ENCODE assay signal across 8 cellular contexts in the genomic region with DNA sequence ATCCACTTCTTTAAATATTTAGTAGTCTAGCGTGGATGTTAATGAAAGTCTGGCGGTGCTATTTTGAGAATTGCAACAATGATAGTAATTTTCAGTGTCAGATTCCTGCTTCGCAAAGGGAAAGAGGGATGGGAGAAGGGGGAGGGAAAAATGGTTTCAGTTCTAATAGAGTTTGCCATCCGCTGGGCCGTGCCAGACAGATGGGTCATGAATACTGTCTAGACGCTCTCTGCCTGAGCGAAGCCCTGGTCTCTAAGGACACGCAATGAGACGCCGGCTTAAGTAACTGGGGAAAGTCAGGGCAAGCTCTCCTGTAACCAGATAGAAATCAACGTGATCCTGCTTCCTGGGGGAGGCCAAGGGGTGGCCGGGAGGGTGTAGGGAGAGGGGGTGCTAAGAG.
DNase-seq lines count a peak whose midpoint lies in the region; ATAC-seq and TF ChIP-seq lines count a peak whose summit lies in the region.

No MANE protein-coding gene starts in this region.

- no peak overlapping the region for H2BK12ac ChIP-seq in mesenchymal stem cell (ENCODE audit: low read length in 2 of 2)

- TF ChIP-seq CTCF in AG04449 (IDR thresholded peaks at IDR 0.05; ENCODE audit: insufficient read depth, low read length, missing control alignments) (no peak), endothelial cell (IDR thresholded peaks at IDR 0.05; ENCODE audit: unreplicated experiment) (no peak)

- H3K9me3 Mint-ChIP-seq in endothelial cell (ENCODE audit: unreplicated experiment) = no peaks in the 10 kb centered on the region

- H3K79me1 ChIP-seq in mesenchymal stem cell (replicated peaks; ENCODE audit: low read length, poor library complexity, severe bottlenecking) = no peaks in the 10 kb centered on the region

- no peak overlapping the region for H3K4me2 ChIP-seq in mesenchymal stem cell (ENCODE audit: low read length, poor library complexity, severe bottlenecking)

- H2BK15ac ChIP-seq in mesenchymal stem cell (ENCODE audit: low read depth, poor library complexity, severe bottlenecking) = no peak overlapping the region

- peaks cover 4% of the 10 kb centered on the region for H3K27me3 Mint-ChIP-seq in endothelial cell (ENCODE audit: unreplicated experiment)

- H3K4me1 ChIP-seq in mesenchymal stem cell (ENCODE audit: control insufficient read depth, insufficient read depth, low read depth, low read length) = peaks cover 11% of the 10 kb centered on the region

- H3K27ac ChIP-seq in KOPT-K1 (ENCODE audit: low read depth, low read length, poor library complexity, severe bottlenecking) = peak overlapping the region; percentile 98
- no peak overlapping the region for H3K27ac ChIP-seq in mesenchymal stem cell (ENCODE audit: low read length, poor library complexity, severe bottlenecking)

- DNase-seq in AG04449 (ENCODE audit: low read depth, low spot score) (peak; percentile 77), astrocyte of the hippocampus (ENCODE audit: low read depth, low spot score) (peak; percentile 95), mesenchymal stem cell (peak; percentile 48), foreskin melanocyte (no peak), endothelial cell (ENCODE audit: low spot score) (no peak)

- H3K4ac ChIP-seq in mesenchymal stem cell (ENCODE audit: low read depth in 1 of 2, low read length in 2 of 2) = no peak overlapping the region

- no peak overlapping the region; the same call in 1 of the 2 replicates for H3K4me3 ChIP-seq in AG04449 (ENCODE audit: low read depth, low read length)
- H3K4me3 ChIP-seq in mesenchymal stem cell (ENCODE audit: insufficient read depth in 1 of 2, low read depth in 1 of 2, low read length in 2 of 2) = peak overlapping the region in 1 of 2 experiments; percentile 7

- peaks cover 11 to 36% of the 10 kb centered on the region in 2 experiments for H3K27me3 ChIP-seq in mesenchymal stem cell (ENCODE audit: control insufficient read depth in 1 of 2, insufficient read depth in 1 of 2, low read length in 2 of 2)

- no peak overlapping the region for H3K4me3 Mint-ChIP-seq in endothelial cell (ENCODE audit: unreplicated experiment)

- peak overlapping the region; percentile 46 for H3K9ac ChIP-seq in mesenchymal stem cell (ENCODE audit: low read length)

- no peak overlapping the region for H3K23ac ChIP-seq in mesenchymal stem cell (ENCODE audit: low read length in 2 of 2)

- no peak for ATAC-seq in GM21381 (IDR thresholded peaks at IDR 0.05; ENCODE audit: unreplicated experiment)
- ATAC-seq in HG02852 (IDR thresholded peaks at IDR 0.05; ENCODE audit: unreplicated experiment) = no peak

- no peak overlapping the region for H3K18ac ChIP-seq in mesenchymal stem cell (ENCODE audit: low read depth in 1 of 2, low read length in 2 of 2)

- H3K36me3 ChIP-seq in KOPT-K1 (ENCODE audit: insufficient read depth, low read length) = peaks cover 19% of the 10 kb centered on the region
- no peaks in the 10 kb centered on the region for H3K36me3 ChIP-seq in mesenchymal stem cell (ENCODE audit: control insufficient read depth in 1 of 2, insufficient read depth in 2 of 2, low read depth in 1 of 2, low read length in 2 of 2)

- H4K8ac ChIP-seq in mesenchymal stem cell (ENCODE audit: low read length) = no peak overlapping the region

- H2AK5ac ChIP-seq in mesenchymal stem cell (ENCODE audit: low read length, severe bottlenecking) = no peak overlapping the region

- no peak overlapping the region for H3K27ac Mint-ChIP-seq in endothelial cell (ENCODE audit: unreplicated experiment)

- no peak overlapping the region for H4K91ac ChIP-seq in mesenchymal stem cell (ENCODE audit: low read length)

- H3K4me1 Mint-ChIP-seq in endothelial cell (ENCODE audit: unreplicated experiment) = peaks cover 27% of the 10 kb centered on the region

- 51% methylated on average over 12 of the region's 12 CpGs for WGBS in mesenchymal stem cell

- H3K14ac ChIP-seq in mesenchymal stem cell (ENCODE audit: low read length in 2 of 2) = no peak overlapping the region

- H2AFZ ChIP-seq in mesenchymal stem cell (ENCODE audit: low read depth, low read length) = no peak overlapping the region

- H2BK120ac ChIP-seq in mesenchymal stem cell (ENCODE audit: low read depth, low read length) = no peak overlapping the region

- peaks cover 4% of the 10 kb centered on the region for H3K36me3 Mint-ChIP-seq in endothelial cell (ENCODE audit: low read depth, unreplicated experiment)

- no peak overlapping the region for H2BK5ac ChIP-seq in mesenchymal stem cell (ENCODE audit: low read depth, low read length, poor library complexity, severe bottlenecking)

- POLR2A ChIA-PET in AG04449 (lab: Yijun Ruan, JAX) = interaction anchor here (1.8 kb wide), 1 partner anchor 12 kb away, joined by 7 read pairs; no protein-coding TSS in a partner anchor

- CTCF ChIA-PET in AG04449 (lab: Yijun Ruan, JAX) = no interaction called here

- H3K9me3 ChIP-seq in KOPT-K1 (ENCODE audit: insufficient read depth, low read length, poor library complexity, severe bottlenecking) (no peaks in the 10 kb centered on the region), mesenchymal stem cell (ENCODE audit: control insufficient read depth, low read length) (no peaks in the 10 kb centered on the region)

Comparison
In these comparisons a context has a peak if more than half of its experiments do, and no peak if none do; other contexts are left out.
1. DNase-seq: peak in AG04449 (single experiment), astrocyte of the hippocampus (single experiment) and mesenchymal stem cell (single experiment); none in foreskin melanocyte (single experiment) and endothelial cell (single experiment).